ENCODE assay signal across 38 cellular contexts in genomic region chr1:203717120-203717519, GRCh38. TPM values are rescaled to one million over a fixed set of nuclear protein-coding genes. Genes with fewer than 3 reads are reported as not detected.
"Had no signal": no experiment of that assay in that cellular context is flagged by ENCODE, and none has a peak within 500 bp of the region (broad histone marks: within the 10 kb centered on the region; RNA-seq: fewer than 3 reads in every experiment).

No MANE protein-coding gene starts in this region.

- H3K27me3 ChIP-seq: MG63 had no signal

- H3K4me3 ChIP-seq: MG63 had no signal

- DNase-seq: Karpas-422, Kasumi-1, MG63, MM.1S, MV-4-11, NCI-H1048, NCI-H1092, NCI-H1092 treated with DMSO at 0.1 percent for 48 hours, NCI-H1105, NCI-H1105 treated with DMSO at 0.1 percent for 48 hours, NCI-H1417, NCI-H1417 treated with DMSO at 0.1 percent for 48 hours, NCI-H1436, NCI-H1436 treated with DMSO at 0.1 percent for 48 hours, NCI-H146, NCI-H1694, NCI-H1694 treated with DMSO at 0.1 percent for 48 hours, NCI-H187, NCI-H187 treated with DMSO at 0.1 percent for 48 hours, NCI-H1930, NCI-H2029, NCI-H2029 treated with DMSO at 0.1 percent for 48 hours, NCI-H2081, NCI-H2081 treated with DMSO at 0.1 percent for 48 hours, NCI-H2107, NCI-H2171, NCI-H2171 treated with DMSO at 0.1 percent for 48 hours, NCI-H2227 treated with DMSO at 0.1 percent for 48 hours, NCI-H226, NCI-H345, NCI-H446, NCI-H446 treated with DMSO at 0.1 percent for 48 hours, NCI-H510A, NCI-H510A treated with DMSO at 0.1 percent for 48 hours had no signal

- H3K9me3 ChIP-seq: MG63 had no signal

RNA-seq across cellular contexts. Expression of gene LAX1, which starts 47.9 kb away (rescaled TPM):
- total RNA-seq: LHCN-M2, M059J, MCF 10A, NCI-H460 had no signal
